Comparison of ENCODE assay signal across 12 cellular contexts in genomic region chr4:109967798-109968520, GRCh38. TPM values are rescaled to one million over a fixed set of nuclear protein-coding genes. Genes with fewer than 3 reads are reported as not detected.
DNase-seq lines count a peak whose midpoint lies in the region; ATAC-seq and TF ChIP-seq lines count a peak whose summit lies in the region.
"Had no signal": no experiment of that assay in that cellular context is flagged by ENCODE, and none has a peak within 500 bp of the region (broad histone marks: within the 10 kb centered on the region; RNA-seq: fewer than 3 reads in every experiment).

No MANE protein-coding gene starts in this region.

- no peaks in the 10 kb centered on the region for H3K9me3 ChIP-seq in left lung

- DNase-seq in left lung: no peak
- no peak for DNase-seq in NCI-H345 treated with DMSO at 0.1 percent for 48 hours (lab: John Stamatoyannopoulos, UW; ENCODE audit: unreplicated experiment)
- no peak for DNase-seq in NCI-H2196 treated with DMSO at 0.1 percent for 48 hours (lab: John Stamatoyannopoulos, UW; ENCODE audit: unreplicated experiment)
- no peak for DNase-seq in NCI-H748 (lab: John Stamatoyannopoulos, UW; ENCODE audit: unreplicated experiment)
- no peak for DNase-seq in hypothalamus (lab: John Stamatoyannopoulos, UW)
- DNase-seq: effector CD8-positive, alpha-beta T cell; KG1; mesendoderm had no signal

- TF ChIP-seq CTCF in left lung (IDR thresholded peaks at IDR 0.05): no peak

- intact Hi-C loops in left lung (cut with DNase I): no loop called here

- H3K4me1 ChIP-seq in left lung: peaks cover 0 to 11% of the 10 kb centered on the region in 2 donors

- H3K27me3 ChIP-seq in left lung: no peaks in the 10 kb centered on the region

- H3K36me3 ChIP-seq in left lung: no peaks in the 10 kb centered on the region

- H3K4me3 ChIP-seq in left lung: no peak overlapping the region

- no peak overlapping the region for H3K27ac ChIP-seq in left lung

- ATAC-seq in GM18867 (IDR thresholded peaks at IDR 0.05; ENCODE audit: unreplicated experiment): peak; percentile 53
- peak; percentile 53 for ATAC-seq in HG03135 (IDR thresholded peaks at IDR 0.05; ENCODE audit: unreplicated experiment)
- peak; percentile 52; the same call in 1 of the 3 replicates for ATAC-seq in SK-N-SH treated with all-trans-retinoic acid at 6 μM for 48 hours
- ATAC-seq in left lung: peak; percentile 51
- ATAC-seq: Panc1 had no signal

TF ChIP-seq in SK-N-SH treated with all-trans-retinoic acid at 6 μM for 48 hours, 23 proteins besides CTCF, POLR2A, EP300 and RAD21:
- TF ChIP-seq ZNF8 (CRISPR knock-in tag; IDR thresholded peaks at IDR 0.05) (no peak), CSDC2 (CRISPR knock-in tag; IDR thresholded peaks at IDR 0.05) (no peak), ISL1 (CRISPR knock-in tag; IDR thresholded peaks at IDR 0.05) (no peak), ARNTL (CRISPR knock-in tag; IDR thresholded peaks at IDR 0.05; ENCODE audit: borderline replicate concordance, low read depth) (no peak), SNAI2 (CRISPR knock-in tag; IDR thresholded peaks at IDR 0.05) (no peak), BACH2 (CRISPR knock-in tag; IDR thresholded peaks at IDR 0.05; ENCODE audit: borderline replicate concordance) (no peak), PPARA (CRISPR knock-in tag; IDR thresholded peaks at IDR 0.05; ENCODE audit: borderline replicate concordance) (no peak), ZFP3 (CRISPR knock-in tag; IDR thresholded peaks at IDR 0.05) (no peak), TSHZ2 (CRISPR knock-in tag; IDR thresholded peaks at IDR 0.05) (no peak), ESRRG (CRISPR knock-in tag; IDR thresholded peaks at IDR 0.05) (no peak), TCF4 (CRISPR knock-in tag; IDR thresholded peaks at IDR 0.05; ENCODE audit: borderline replicate concordance) (no peak)
- TF ChIP-seq, protein P1, sequence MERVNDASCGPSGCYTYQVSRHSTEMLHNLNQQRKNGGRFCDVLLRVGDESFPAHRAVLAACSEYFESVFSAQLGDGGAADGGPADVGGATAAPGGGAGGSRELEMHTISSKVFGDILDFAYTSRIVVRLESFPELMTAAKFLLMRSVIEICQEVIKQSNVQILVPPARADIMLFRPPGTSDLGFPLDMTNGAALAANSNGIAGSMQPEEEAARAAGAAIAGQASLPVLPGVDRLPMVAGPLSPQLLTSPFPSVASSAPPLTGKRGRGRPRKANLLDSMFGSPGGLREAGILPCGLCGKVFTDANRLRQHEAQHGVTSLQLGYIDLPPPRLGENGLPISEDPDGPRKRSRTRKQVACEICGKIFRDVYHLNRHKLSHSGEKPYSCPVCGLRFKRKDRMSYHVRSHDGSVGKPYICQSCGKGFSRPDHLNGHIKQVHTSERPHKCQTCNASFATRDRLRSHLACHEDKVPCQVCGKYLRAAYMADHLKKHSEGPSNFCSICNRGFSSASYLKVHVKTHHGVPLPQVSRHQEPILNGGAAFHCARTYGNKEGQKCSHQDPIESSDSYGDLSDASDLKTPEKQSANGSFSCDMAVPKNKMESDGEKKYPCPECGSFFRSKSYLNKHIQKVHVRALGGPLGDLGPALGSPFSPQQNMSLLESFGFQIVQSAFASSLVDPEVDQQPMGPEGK (CRISPR knock-in tag; IDR thresholded peaks at IDR 0.05; ENCODE audit: borderline replicate concordance): no peak
- TF ChIP-seq, protein P2, sequence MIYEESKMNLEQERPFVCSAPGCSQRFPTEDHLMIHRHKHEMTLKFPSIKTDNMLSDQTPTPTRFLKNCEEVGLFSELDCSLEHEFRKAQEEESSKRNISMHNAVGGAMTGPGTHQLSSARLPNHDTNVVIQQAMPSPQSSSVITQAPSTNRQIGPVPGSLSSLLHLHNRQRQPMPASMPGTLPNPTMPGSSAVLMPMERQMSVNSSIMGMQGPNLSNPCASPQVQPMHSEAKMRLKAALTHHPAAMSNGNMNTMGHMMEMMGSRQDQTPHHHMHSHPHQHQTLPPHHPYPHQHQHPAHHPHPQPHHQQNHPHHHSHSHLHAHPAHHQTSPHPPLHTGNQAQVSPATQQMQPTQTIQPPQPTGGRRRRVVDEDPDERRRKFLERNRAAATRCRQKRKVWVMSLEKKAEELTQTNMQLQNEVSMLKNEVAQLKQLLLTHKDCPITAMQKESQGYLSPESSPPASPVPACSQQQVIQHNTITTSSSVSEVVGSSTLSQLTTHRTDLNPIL (CRISPR knock-in tag; IDR thresholded peaks at IDR 0.05; ENCODE audit: low read depth): no peak
TF ChIP-seq in SK-N-SH treated with all-trans-retinoic acid at 6 μM for 48 hours: peak in this region for 0.

RNA-seq across cellular contexts. Expression of gene EGF, which starts 55.3 kb away (rescaled TPM):
- 1 to 10 TPM; 4.2 to 4.3 TPM for total RNA-seq in left lung
